ENCODE assay signal across 1 cellular context in the genomic region with DNA sequence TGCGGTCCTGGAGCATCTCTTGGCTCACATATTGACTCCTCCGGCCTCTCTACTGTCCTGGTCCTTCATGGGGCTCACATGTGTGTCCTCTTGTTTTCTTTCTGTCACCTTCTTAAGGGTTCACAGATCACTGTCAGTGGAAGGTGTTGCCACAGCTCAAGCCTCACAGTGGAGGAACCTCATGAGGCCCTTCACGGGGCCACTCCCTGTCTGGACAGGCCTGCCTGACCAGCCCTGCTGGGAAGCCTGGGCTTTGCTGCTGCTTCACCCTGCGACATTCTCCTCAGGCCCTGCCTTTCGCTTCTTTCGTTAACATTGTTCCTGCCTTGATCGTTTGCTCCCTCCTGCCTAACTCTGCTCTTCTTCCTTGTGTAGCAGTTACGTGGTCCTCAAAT.
TF ChIP-seq lines count a peak whose summit lies in the region.

No MANE protein-coding gene starts in this region.

TF ChIP-seq in GM23338, 12 proteins besides CTCF, POLR2A, EP300 and RAD21:
- TF ChIP-seq, protein P1, sequence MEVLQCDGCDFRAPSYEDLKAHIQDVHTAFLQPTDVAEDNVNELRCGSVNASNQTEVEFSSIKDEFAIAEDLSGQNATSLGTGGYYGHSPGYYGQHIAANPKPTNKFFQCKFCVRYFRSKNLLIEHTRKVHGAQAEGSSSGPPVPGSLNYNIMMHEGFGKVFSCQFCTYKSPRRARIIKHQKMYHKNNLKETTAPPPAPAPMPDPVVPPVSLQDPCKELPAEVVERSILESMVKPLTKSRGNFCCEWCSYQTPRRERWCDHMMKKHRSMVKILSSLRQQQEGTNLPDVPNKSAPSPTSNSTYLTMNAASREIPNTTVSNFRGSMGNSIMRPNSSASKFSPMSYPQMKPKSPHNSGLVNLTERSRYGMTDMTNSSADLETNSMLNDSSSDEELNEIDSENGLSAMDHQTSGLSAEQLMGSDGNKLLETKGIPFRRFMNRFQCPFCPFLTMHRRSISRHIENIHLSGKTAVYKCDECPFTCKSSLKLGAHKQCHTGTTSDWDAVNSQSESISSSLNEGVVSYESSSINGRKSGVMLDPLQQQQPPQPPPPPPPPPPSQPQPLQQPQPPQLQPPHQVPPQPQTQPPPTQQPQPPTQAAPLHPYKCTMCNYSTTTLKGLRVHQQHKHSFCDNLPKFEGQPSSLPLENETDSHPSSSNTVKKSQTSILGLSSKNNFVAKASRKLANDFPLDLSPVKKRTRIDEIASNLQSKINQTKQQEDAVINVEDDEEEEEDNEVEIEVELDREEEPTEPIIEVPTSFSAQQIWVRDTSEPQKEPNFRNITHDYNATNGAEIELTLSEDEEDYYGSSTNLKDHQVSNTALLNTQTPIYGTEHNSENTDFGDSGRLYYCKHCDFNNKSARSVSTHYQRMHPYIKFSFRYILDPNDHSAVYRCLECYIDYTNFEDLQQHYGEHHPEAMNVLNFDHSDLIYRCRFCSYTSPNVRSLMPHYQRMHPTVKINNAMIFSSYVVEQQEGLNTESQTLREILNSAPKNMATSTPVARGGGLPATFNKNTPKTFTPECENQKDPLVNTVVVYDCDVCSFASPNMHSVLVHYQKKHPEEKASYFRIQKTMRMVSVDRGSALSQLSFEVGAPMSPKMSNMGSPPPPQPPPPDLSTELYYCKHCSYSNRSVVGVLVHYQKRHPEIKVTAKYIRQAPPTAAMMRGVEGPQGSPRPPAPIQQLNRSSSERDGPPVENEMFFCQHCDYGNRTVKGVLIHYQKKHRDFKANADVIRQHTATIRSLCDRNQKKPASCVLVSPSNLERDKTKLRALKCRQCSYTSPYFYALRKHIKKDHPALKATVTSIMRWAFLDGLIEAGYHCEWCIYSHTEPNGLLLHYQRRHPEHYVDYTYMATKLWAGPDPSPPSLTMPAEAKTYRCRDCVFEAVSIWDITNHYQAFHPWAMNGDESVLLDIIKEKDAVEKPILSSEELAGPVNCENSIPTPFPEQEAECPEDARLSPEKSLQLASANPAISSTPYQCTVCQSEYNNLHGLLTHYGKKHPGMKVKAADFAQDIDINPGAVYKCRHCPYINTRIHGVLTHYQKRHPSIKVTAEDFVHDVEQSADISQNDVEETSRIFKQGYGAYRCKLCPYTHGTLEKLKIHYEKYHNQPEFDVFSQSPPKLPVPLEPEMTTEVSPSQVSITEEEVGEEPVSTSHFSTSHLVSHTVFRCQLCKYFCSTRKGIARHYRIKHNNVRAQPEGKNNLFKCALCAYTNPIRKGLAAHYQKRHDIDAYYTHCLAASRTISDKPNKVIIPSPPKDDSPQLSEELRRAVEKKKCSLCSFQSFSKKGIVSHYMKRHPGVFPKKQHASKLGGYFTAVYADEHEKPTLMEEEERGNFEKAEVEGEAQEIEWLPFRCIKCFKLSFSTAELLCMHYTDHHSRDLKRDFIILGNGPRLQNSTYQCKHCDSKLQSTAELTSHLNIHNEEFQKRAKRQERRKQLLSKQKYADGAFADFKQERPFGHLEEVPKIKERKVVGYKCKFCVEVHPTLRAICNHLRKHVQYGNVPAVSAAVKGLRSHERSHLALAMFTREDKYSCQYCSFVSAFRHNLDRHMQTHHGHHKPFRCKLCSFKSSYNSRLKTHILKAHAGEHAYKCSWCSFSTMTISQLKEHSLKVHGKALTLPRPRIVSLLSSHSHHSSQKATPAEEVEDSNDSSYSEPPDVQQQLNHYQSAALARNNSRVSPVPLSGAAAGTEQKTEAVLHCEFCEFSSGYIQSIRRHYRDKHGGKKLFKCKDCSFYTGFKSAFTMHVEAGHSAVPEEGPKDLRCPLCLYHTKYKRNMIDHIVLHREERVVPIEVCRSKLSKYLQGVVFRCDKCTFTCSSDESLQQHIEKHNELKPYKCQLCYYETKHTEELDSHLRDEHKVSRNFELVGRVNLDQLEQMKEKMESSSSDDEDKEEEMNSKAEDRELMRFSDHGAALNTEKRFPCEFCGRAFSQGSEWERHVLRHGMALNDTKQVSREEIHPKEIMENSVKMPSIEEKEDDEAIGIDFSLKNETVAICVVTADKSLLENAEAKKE (CRISPR knock-in tag; IDR thresholded peaks at IDR 0.05), result no peak
- no peak for TF ChIP-seq ETS1 (IDR thresholded peaks at IDR 0.05)
- TF ChIP-seq EZH2 (IDR thresholded peaks at IDR 0.05; ENCODE audit: low read depth, unreplicated experiment), result no peak
- no peak for TF ChIP-seq ZNF114 (CRISPR knock-in tag; IDR thresholded peaks at IDR 0.05)
- TF ChIP-seq REST (IDR thresholded peaks at IDR 0.05; ENCODE audit: unreplicated experiment), result no peak
- no peak for TF ChIP-seq ZNF331 (CRISPR knock-in tag; IDR thresholded peaks at IDR 0.05; ENCODE audit: low read depth)
- TF ChIP-seq STAT1 (IDR thresholded peaks at IDR 0.05; ENCODE audit: unreplicated experiment), result no peak
- no peak for TF ChIP-seq JUNB (IDR thresholded peaks at IDR 0.05; ENCODE audit: unreplicated experiment)
- TF ChIP-seq NANOG (IDR thresholded peaks at IDR 0.05; ENCODE audit: borderline replicate concordance), result no peak
- no peak for TF ChIP-seq EZH2phosphoT487 (IDR thresholded peaks at IDR 0.05; ENCODE audit: unreplicated experiment)
- TF ChIP-seq POLR2AphosphoS5 (IDR thresholded peaks at IDR 0.05; ENCODE audit: low read depth), result no peak
- no peak for TF ChIP-seq CREB1 (CRISPR knock-in tag; IDR thresholded peaks at IDR 0.05; ENCODE audit: low read depth)
